ENCODE assay signal across 23 cellular contexts in genomic region chr10:109937460-109937859, GRCh38.
"Had no signal": no experiment of that assay in that cellular context is flagged by ENCODE, and none has a peak within 500 bp of the region (broad histone marks: within the 10 kb centered on the region; RNA-seq: fewer than 3 reads in every experiment).

No MANE protein-coding gene starts in this region.

- H3K27ac Mint-ChIP-seq: activated naive CD4-positive, alpha-beta T cell treated with anti-CD3 and anti-CD28 coated beads, Interleukin-2, amount 10 ng/mL, durations not matched to agents 7 days and 5 days; activated T-helper 1 cell treated with anti-CD3 and anti-CD28 coated beads, Interleukin-12 subunit alpha, Interleukin-12 subunit beta, Interleukin-2, Interleukin-4 antibody, amounts not matched to agents 30 ng/mL and 10 ng/mL and 1 ng/mL, durations not matched to agents 14 hours and 24 hours and 36 hours had no signal

- FAIRE-seq: colon, endometrium, frontal cortex had no signal

- H3K27me3 ChIP-seq: breast epithelium, left lung, spleen, testis, transverse colon had no signal

- H3K27ac ChIP-seq: breast epithelium, left lung, spleen, testis, transverse colon had no signal

- H3K4me3 Mint-ChIP-seq: activated naive CD4-positive, alpha-beta T cell treated with anti-CD3 and anti-CD28 coated beads, Interleukin-2, amount 10 ng/mL, durations not matched to agents 7 days and 5 days; activated T-helper 1 cell treated with anti-CD3 and anti-CD28 coated beads, Interleukin-12 subunit alpha, Interleukin-12 subunit beta, Interleukin-2, Interleukin-4 antibody, amounts not matched to agents 30 ng/mL and 10 ng/mL and 1 ng/mL, durations not matched to agents 14 hours and 24 hours and 36 hours had no signal

- H3K36me3 Mint-ChIP-seq: activated naive CD4-positive, alpha-beta T cell treated with anti-CD3 and anti-CD28 coated beads, Interleukin-2, amount 10 ng/mL, durations not matched to agents 7 days and 5 days had no signal

- H3K36me3 ChIP-seq: breast epithelium, left lung, spleen, transverse colon had no signal

- H3K4me3 ChIP-seq: breast epithelium, left lung, lung, spleen, testis, transverse colon had no signal

- H3K9me3 ChIP-seq: breast epithelium, left lung, spleen, testis, transverse colon had no signal

- DNase-seq: activated CD4-positive, alpha-beta T cell treated with anti-CD3 and anti-CD28 coated beads for 4 hours; activated CD4-positive, alpha-beta T cell treated with anti-CD3 and anti-CD28 coated beads, Interleukin-2, amount 50 U/mL, for 4 hours; activated CD8-positive, alpha-beta memory T cell treated with anti-CD3 and anti-CD28 coated beads for 24 hours; activated CD8-positive, alpha-beta memory T cell treated with anti-CD3 and anti-CD28 coated beads, Interleukin-2, amount 50 U/mL, for 4 hours; activated gamma-delta T cell; activated naive CD4-positive, alpha-beta T cell treated with anti-CD3 and anti-CD28 coated beads, Interleukin-2, amount 10 ng/mL, durations not matched to agents 7 days and 5 days; activated T-cell treated with anti-CD3 and anti-CD28 coated beads, Interleukin-2, amount 50 U/mL, for 1 hour; amygdala; effector CD8-positive, alpha-beta T cell; kidney glomerular epithelial cell; left lung; posterior cingulate gyrus; right cardiac atrium; spleen; stimulated activated naive CD8-positive, alpha-beta T cell treated with anti-CD3 and anti-CD28 coated beads, Interleukin-15, Interleukin-2, amounts not matched to agents 100 U/mL and 50 U/mL, for 24 hours; testis; transverse colon had no signal

- H3K9me3 Mint-ChIP-seq: activated naive CD4-positive, alpha-beta T cell treated with anti-CD3 and anti-CD28 coated beads, Interleukin-2, amount 10 ng/mL, durations not matched to agents 7 days and 5 days; activated T-helper 1 cell treated with anti-CD3 and anti-CD28 coated beads, Interleukin-12 subunit alpha, Interleukin-12 subunit beta, Interleukin-2, Interleukin-4 antibody, amounts not matched to agents 30 ng/mL and 10 ng/mL and 1 ng/mL, durations not matched to agents 14 hours and 24 hours and 36 hours had no signal

- H3K4me1 ChIP-seq: transverse colon had no signal

- ATAC-seq: left lung; right cardiac atrium; stimulated activated naive CD8-positive, alpha-beta T cell treated with anti-CD3 and anti-CD28 coated beads, Interleukin-15, Interleukin-2, amounts not matched to agents 100 U/mL and 50 U/mL, for 24 hours had no signal

- H3K27me3 Mint-ChIP-seq: activated naive CD4-positive, alpha-beta T cell treated with anti-CD3 and anti-CD28 coated beads, Interleukin-2, amount 10 ng/mL, durations not matched to agents 7 days and 5 days had no signal
